In the genomic region with DNA sequence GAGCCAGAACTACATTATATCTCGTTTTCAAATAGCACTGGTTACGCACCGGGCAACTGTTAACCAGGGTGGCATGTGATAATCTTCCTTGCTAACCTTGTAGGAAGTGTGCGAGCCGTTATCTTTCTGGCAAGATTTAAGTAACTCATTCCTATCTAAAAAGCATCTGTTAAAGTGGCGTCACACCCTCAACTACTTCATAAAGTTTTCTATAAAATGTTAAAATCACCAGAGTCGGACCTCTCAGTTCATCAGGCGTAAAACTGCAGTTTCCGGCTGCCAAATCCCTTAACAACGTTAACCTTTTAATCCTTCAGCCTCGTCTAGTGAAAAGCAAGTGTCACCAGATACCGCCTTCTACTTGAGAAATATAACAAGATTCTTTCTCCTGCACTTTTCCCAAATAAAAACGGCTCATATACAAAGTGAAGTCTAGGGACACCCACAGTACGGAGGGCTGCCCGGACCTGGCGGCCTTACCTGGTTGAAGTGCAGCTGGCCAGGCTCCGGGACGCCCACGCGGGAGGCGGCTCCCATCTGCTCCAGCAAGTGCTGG, we compare ENCODE assay signal across 8 cellular contexts. TPM values are rescaled to one million over a fixed set of nuclear protein-coding genes. Genes with fewer than 3 reads are reported as not detected.
DNase-seq lines count a peak whose midpoint lies in the region; ATAC-seq and TF ChIP-seq lines count a peak whose summit lies in the region.

No MANE protein-coding gene starts in this region.

- POLR2A ChIA-PET in WTC11 (lab: Charles Lee), result no interaction called here

- H3K9me3 ChIP-seq in esophagus (ENCODE audit: control insufficient read depth in 2 of 2, insufficient read depth in 1 of 2, low read depth in 1 of 2, low read length in 1 of 2), result no peaks in the 10 kb centered on the region

- CTCF ChIA-PET in WTC11 (lab: Charles Lee), result interaction anchor here (1.5 to 2.7 kb wide), 2 partner anchors 22 to 86 kb away, joined by 3 to 34 read pairs; no protein-coding TSS in a partner anchor

- H3K27me3 Mint-ChIP-seq in WTC11 (ENCODE audit: low read depth), result peaks cover 17% of the 10 kb centered on the region
- H3K27me3 Mint-ChIP-seq in osteocyte (ENCODE audit: unreplicated experiment), result peaks cover 36% of the 10 kb centered on the region

- WGBS in esophagus, 2 donors, result 5 to 6% methylated on average over 21 of the region's 21 CpGs

- H3K27ac Mint-ChIP-seq in WTC11, result no peak overlapping the region
- no peak overlapping the region for H3K27ac Mint-ChIP-seq in osteocyte (ENCODE audit: unreplicated experiment)

- no peaks in the 10 kb centered on the region for H3K36me3 ChIP-seq in esophagus (ENCODE audit: control insufficient read depth in 2 of 2, insufficient read depth in 2 of 2, low read length in 1 of 2)

- peak overlapping the region; percentile 55 to 70 for H3K4me3 ChIP-seq in esophagus (ENCODE audit: low read depth in 1 of 2, low read length in 2 of 2)

- H3K4me3 Mint-ChIP-seq in WTC11 (peak overlapping the region; percentile 84), osteocyte (ENCODE audit: unreplicated experiment) (peak overlapping the region; percentile 84)

- peak; percentile 8 for DNase-seq in CD1c-positive myeloid dendritic cell (ENCODE audit: extremely low spot score)
- DNase-seq in HK-2 (ENCODE audit: unreplicated experiment), result peak; percentile 7
- DNase-seq in WTC11 (ENCODE audit: low spot score), result no peak
- no peak for DNase-seq in osteocyte (ENCODE audit: extremely low spot score, unreplicated experiment)
- DNase-seq in mucosa of gallbladder (ENCODE audit: low spot score), result no peak
- DNase-seq in HT-29 (ENCODE audit: low spot score), result no peak

- no peaks in the 10 kb centered on the region for H3K27me3 ChIP-seq in esophagus (ENCODE audit: control insufficient read depth in 1 of 2, insufficient read depth in 2 of 2, low read length in 2 of 2)

- H3K36me3 Mint-ChIP-seq in WTC11 (peaks cover 3% of the 10 kb centered on the region), osteocyte (ENCODE audit: unreplicated experiment) (no peaks in the 10 kb centered on the region)

- H3K27ac ChIP-seq in esophagus (ENCODE audit: low read depth in 2 of 2, low read length in 1 of 2), result peak overlapping the region in 1 of 2 donors; percentile 69

- peak; percentile 32 for ATAC-seq in GM19467 (IDR thresholded peaks at IDR 0.05; ENCODE audit: unreplicated experiment)
- no peak for ATAC-seq in WTC11

- H3K4me1 Mint-ChIP-seq in WTC11 (peaks cover 60% of the 10 kb centered on the region), osteocyte (ENCODE audit: unreplicated experiment) (peaks cover 24% of the 10 kb centered on the region)

- H3K9me3 Mint-ChIP-seq in WTC11 (no peaks in the 10 kb centered on the region), osteocyte (ENCODE audit: unreplicated experiment) (no peaks in the 10 kb centered on the region)

- TF ChIP-seq CTCF in WTC11 (IDR thresholded peaks at IDR 0.05) (no peak), osteocyte (IDR thresholded peaks at IDR 0.05) (no peak)

- no peaks in the 10 kb centered on the region for H3K4me1 ChIP-seq in esophagus (ENCODE audit: control insufficient read depth in 2 of 2, insufficient read depth in 2 of 2, low read length in 1 of 2)

TF ChIP-seq in WTC11, 78 proteins besides CTCF, POLR2A, EP300 and RAD21:
- TF ChIP-seq ATF1 (CRISPR knock-in tag; IDR thresholded peaks at IDR 0.05) (no peak), ZNF416 (CRISPR knock-in tag; IDR thresholded peaks at IDR 0.05) (no peak), MLX (CRISPR knock-in tag; IDR thresholded peaks at IDR 0.05) (no peak), NFATC4 (CRISPR knock-in tag; IDR thresholded peaks at IDR 0.05) (no peak), FOXP1 (CRISPR knock-in tag; IDR thresholded peaks at IDR 0.05; ENCODE audit: borderline replicate concordance) (no peak), ZNF121 (CRISPR knock-in tag; IDR thresholded peaks at IDR 0.05) (no peak), ZNF671 (CRISPR knock-in tag; IDR thresholded peaks at IDR 0.05) (no peak), HMGA2 (CRISPR knock-in tag; IDR thresholded peaks at IDR 0.05) (no peak), ZMAT4 (CRISPR knock-in tag; IDR thresholded peaks at IDR 0.05) (no peak)
- TF ChIP-seq, protein P1, sequence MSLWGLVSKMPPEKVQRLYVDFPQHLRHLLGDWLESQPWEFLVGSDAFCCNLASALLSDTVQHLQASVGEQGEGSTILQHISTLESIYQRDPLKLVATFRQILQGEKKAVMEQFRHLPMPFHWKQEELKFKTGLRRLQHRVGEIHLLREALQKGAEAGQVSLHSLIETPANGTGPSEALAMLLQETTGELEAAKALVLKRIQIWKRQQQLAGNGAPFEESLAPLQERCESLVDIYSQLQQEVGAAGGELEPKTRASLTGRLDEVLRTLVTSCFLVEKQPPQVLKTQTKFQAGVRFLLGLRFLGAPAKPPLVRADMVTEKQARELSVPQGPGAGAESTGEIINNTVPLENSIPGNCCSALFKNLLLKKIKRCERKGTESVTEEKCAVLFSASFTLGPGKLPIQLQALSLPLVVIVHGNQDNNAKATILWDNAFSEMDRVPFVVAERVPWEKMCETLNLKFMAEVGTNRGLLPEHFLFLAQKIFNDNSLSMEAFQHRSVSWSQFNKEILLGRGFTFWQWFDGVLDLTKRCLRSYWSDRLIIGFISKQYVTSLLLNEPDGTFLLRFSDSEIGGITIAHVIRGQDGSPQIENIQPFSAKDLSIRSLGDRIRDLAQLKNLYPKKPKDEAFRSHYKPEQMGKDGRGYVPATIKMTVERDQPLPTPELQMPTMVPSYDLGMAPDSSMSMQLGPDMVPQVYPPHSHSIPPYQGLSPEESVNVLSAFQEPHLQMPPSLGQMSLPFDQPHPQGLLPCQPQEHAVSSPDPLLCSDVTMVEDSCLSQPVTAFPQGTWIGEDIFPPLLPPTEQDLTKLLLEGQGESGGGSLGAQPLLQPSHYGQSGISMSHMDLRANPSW (CRISPR knock-in tag; conservative IDR thresholded peaks at IDR 0.05; ENCODE audit: low read depth), result no peak
- TF ChIP-seq, protein P2, sequence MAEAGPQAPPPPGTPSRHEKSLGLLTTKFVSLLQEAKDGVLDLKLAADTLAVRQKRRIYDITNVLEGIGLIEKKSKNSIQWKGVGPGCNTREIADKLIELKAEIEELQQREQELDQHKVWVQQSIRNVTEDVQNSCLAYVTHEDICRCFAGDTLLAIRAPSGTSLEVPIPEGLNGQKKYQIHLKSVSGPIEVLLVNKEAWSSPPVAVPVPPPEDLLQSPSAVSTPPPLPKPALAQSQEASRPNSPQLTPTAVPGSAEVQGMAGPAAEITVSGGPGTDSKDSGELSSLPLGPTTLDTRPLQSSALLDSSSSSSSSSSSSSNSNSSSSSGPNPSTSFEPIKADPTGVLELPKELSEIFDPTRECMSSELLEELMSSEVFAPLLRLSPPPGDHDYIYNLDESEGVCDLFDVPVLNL (CRISPR knock-in tag; IDR thresholded peaks at IDR 0.05; ENCODE audit: borderline replicate concordance, low read depth), result no peak
- TF ChIP-seq, protein P3, sequence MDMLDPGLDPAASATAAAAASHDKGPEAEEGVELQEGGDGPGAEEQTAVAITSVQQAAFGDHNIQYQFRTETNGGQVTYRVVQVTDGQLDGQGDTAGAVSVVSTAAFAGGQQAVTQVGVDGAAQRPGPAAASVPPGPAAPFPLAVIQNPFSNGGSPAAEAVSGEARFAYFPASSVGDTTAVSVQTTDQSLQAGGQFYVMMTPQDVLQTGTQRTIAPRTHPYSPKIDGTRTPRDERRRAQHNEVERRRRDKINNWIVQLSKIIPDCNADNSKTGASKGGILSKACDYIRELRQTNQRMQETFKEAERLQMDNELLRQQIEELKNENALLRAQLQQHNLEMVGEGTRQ (CRISPR knock-in tag; IDR thresholded peaks at IDR 0.05), result no peak

RNA-seq across cellular contexts. Expression of gene SLC39A8, which starts 1.2 kb away (rescaled TPM):
- 35.1 to 40.0 TPM (median 35.9 TPM) in 3 replicates for total RNA-seq in WTC11 (2021)
- polyA plus RNA-seq in esophagus, result 1 to 10 TPM in 1 of 2 donors, under 1 TPM in 1; 0.98 to 1.4 TPM
- total RNA-seq in osteocyte, result 1.0 and 1.5 TPM in 2 replicates
- total RNA-seq in mucosa of gallbladder, result 8.3 TPM
- total RNA-seq in HT-29 (2014; rRNA removed; shearing (Covaris generic)), result 13.6 and 14.6 TPM in 2 replicates

Comparison
In these comparisons a context has a peak if more than half of its experiments do, and no peak if none do; other contexts are left out.
1. DNase-seq: peak in CD1c-positive myeloid dendritic cell (single experiment) and HK-2 (single experiment); none in WTC11 (single experiment), osteocyte (single experiment), mucosa of gallbladder (single experiment) and HT-29 (single experiment).